Comparison of ENCODE assay signal across 8 cellular contexts in genomic region chr3:41200669-41201021, GRCh38. TPM values are rescaled to one million over a fixed set of nuclear protein-coding genes. Genes with fewer than 3 reads are reported as not detected.
DNase-seq lines count a peak whose midpoint lies in the region; ATAC-seq, FAIRE-seq and TF ChIP-seq lines count a peak whose summit lies in the region.

No MANE protein-coding gene starts in this region.

- peak overlapping the region; percentile 95 to 99 (median 98) for H3K27ac ChIP-seq in tibial nerve

- CTCF ChIA-PET in AG04449 (lab: Yijun Ruan, JAX), result interaction anchor here (1.0 to 1.5 kb wide), 2 partner anchors 618 to 621 kb away, joined by 3 to 4 read pairs; no protein-coding TSS in a partner anchor

- DNase-seq in AG04449 (ENCODE audit: low read depth, low spot score) (no peak), GM18507 (ENCODE audit: extremely low spot score, insufficient read length, low read depth) (no peak), SIG-M5 treated with dmso at 0.1 percent for 504 hours (lab: John Stamatoyannopoulos, UW; ENCODE audit: unreplicated experiment) (peak; percentile 85), chondrocyte (ENCODE audit: low spot score) (no peak), memory B cell (ENCODE audit: low spot score in 2 of 2) (no peak), tibial nerve (ENCODE audit: low spot score in 2 of 2) (peak in 1 of 2 donors; percentile 55), SHP77 (lab: John Stamatoyannopoulos, UW) (no peak), NCI-H1092 (lab: John Stamatoyannopoulos, UW) (no peak)

- TF ChIP-seq CTCF in AG04449 (IDR thresholded peaks at IDR 0.05; ENCODE audit: insufficient read depth, low read length, missing control alignments), result no peak
- TF ChIP-seq CTCF in chondrocyte (IDR thresholded peaks at IDR 0.05), result no peak
- TF ChIP-seq CTCF in tibial nerve (IDR thresholded peaks at IDR 0.05), result no peak

- TF ChIP-seq POLR2A in tibial nerve (IDR thresholded peaks at IDR 0.05), result no peak

- H3K9me3 ChIP-seq in tibial nerve, result no peaks in the 10 kb centered on the region

- no peaks in the 10 kb centered on the region for H3K36me3 ChIP-seq in tibial nerve

- H3K27me3 Mint-ChIP-seq in chondrocyte (ENCODE audit: low read depth) (no peaks in the 10 kb centered on the region), memory B cell (no peaks in the 10 kb centered on the region)

- no peaks in the 10 kb centered on the region for H3K9me3 Mint-ChIP-seq in chondrocyte (ENCODE audit: low read depth)
- no peaks in the 10 kb centered on the region for H3K9me3 Mint-ChIP-seq in memory B cell

- H3K27ac Mint-ChIP-seq in chondrocyte (ENCODE audit: unreplicated experiment) (peak overlapping the region; percentile 96), memory B cell (peak overlapping the region; percentile 89)

- H3K27me3 ChIP-seq in tibial nerve, result no peaks in the 10 kb centered on the region

- peaks cover 0 to 42% (median 24%) of the 10 kb centered on the region in 4 donors for H3K4me1 ChIP-seq in tibial nerve

- peak in 1 of 2 donors; percentile 49 for TF ChIP-seq EP300 in tibial nerve (IDR thresholded peaks at IDR 0.05)

- no peak for ATAC-seq in memory B cell (ENCODE audit: low read depth)

- POLR2A ChIA-PET in AG04449 (lab: Yijun Ruan, JAX), result interaction anchor here (1.0 to 1.7 kb wide), 3 partner anchors 23 to 479 kb away, joined by 3 to 13 read pairs (median 3); no protein-coding TSS in a partner anchor

- 0 to 2% methylated on average over 7 of the region's 7 CpGs for WGBS in tibial nerve, 2 donors

- H3K4me3 Mint-ChIP-seq in chondrocyte (ENCODE audit: unreplicated experiment) (peak overlapping the region; percentile 84), memory B cell (peak overlapping the region; percentile 91)

- H3K4me3 ChIP-seq in AG04449 (ENCODE audit: low read depth, low read length) (peak overlapping the region; percentile 93), tibial nerve (peak overlapping the region; percentile 68 to 98 (median 92))

- peak; percentile 56 for FAIRE-seq in GM18507 (lab: Jason Lieb, UNC)

- H3K4me1 Mint-ChIP-seq in chondrocyte (ENCODE audit: low read depth) (peaks cover 45% of the 10 kb centered on the region), memory B cell (peaks cover 30% of the 10 kb centered on the region)

- no peaks in the 10 kb centered on the region for H3K36me3 Mint-ChIP-seq in chondrocyte (ENCODE audit: low read depth)
- H3K36me3 Mint-ChIP-seq in memory B cell, result peaks cover 2% of the 10 kb centered on the region

RNA-seq across cellular contexts. Expression of gene CTNNB1, which starts 1.3 kb away (rescaled TPM):
- total RNA-seq in chondrocyte (487 to 677 TPM (median 488 TPM) in 3 replicates), tibial nerve (100 to 1,000 TPM; 411 to 548 (median 505) TPM)
